Comparison of ENCODE assay signal across 26 cellular contexts in genomic region chr12:25972783-25973182, GRCh38. TPM values are rescaled to one million over a fixed set of nuclear protein-coding genes. Genes with fewer than 3 reads are reported as not detected.
DNase-seq lines count a peak whose midpoint lies in the region; ATAC-seq, FAIRE-seq and TF ChIP-seq lines count a peak whose summit lies in the region.
"Had no signal": no experiment of that assay in that cellular context is flagged by ENCODE, and none has a peak within 500 bp of the region (broad histone marks: within the 10 kb centered on the region; RNA-seq: fewer than 3 reads in every experiment).

No MANE protein-coding gene starts in this region.

- H3K4me1 Mint-ChIP-seq in MCF 10A (ENCODE audit: insufficient read depth, unreplicated experiment) (peaks cover 65% of the 10 kb centered on the region), Caco-2 (ENCODE audit: low read depth, unreplicated experiment) (peaks cover 61% of the 10 kb centered on the region)
- H3K4me1 Mint-ChIP-seq: activated CD4-positive, alpha-beta T cell treated with anti-CD3 and anti-CD28 coated beads for 36 hours had no signal

- FAIRE-seq in bronchial epithelial cell (lab: Jason Lieb, UNC): no peak

- POLR2A ChIA-PET in MCF 10A (lab: Yijun Ruan, JAX) (interaction anchor here (0.7 to 3.1 kb wide), 2 partner anchors 14 to 915 kb away, joined by 4 to 16 read pairs; partner anchors contain the start of gene RASSF8), Caco-2 (lab: Charles Lee) (no interaction called here)

- H3K4me3 ChIP-seq in breast epithelium (no peak overlapping the region), bronchial epithelial cell (ENCODE audit: low read depth, low read length) (no peak overlapping the region), fibroblast of villous mesenchyme (ENCODE audit: low read depth, low read length) (no peak overlapping the region), Caco-2 (ENCODE audit: low read depth, low read length) (no peak overlapping the region)
- H3K4me3 ChIP-seq: lower lobe of right lung, transverse colon had no signal

- CTCF ChIA-PET in MCF 10A (lab: Yijun Ruan, JAX): interaction anchor here (0.7 to 1.0 kb wide), 2 partner anchors 13 to 413 kb away, joined by 3 to 6 read pairs; no protein-coding TSS in a partner anchor
- CTCF ChIA-PET in Caco-2 (lab: Charles Lee): no interaction called here

- no peaks in the 10 kb centered on the region for H3K27me3 Mint-ChIP-seq in MCF 10A (ENCODE audit: insufficient read depth, unreplicated experiment)
- no peaks in the 10 kb centered on the region for H3K27me3 Mint-ChIP-seq in Caco-2 (ENCODE audit: insufficient read depth, unreplicated experiment)

- H3K9me3 Mint-ChIP-seq in MCF 10A (ENCODE audit: unreplicated experiment): no peaks in the 10 kb centered on the region
- H3K9me3 Mint-ChIP-seq in Caco-2 (ENCODE audit: unreplicated experiment): no peaks in the 10 kb centered on the region
- H3K9me3 Mint-ChIP-seq: activated naive CD4-positive, alpha-beta T cell treated with anti-CD3 and anti-CD28 coated beads for 36 hours had no signal

- H3K4me1 ChIP-seq in breast epithelium (no peaks in the 10 kb centered on the region), Caco-2 (no peaks in the 10 kb centered on the region)

- TF ChIP-seq POLR2A in breast epithelium (IDR thresholded peaks at IDR 0.05): no peak

- H3K36me3 ChIP-seq in breast epithelium (no peaks in the 10 kb centered on the region), bronchial epithelial cell (ENCODE audit: control insufficient read depth, insufficient read depth, low read length) (no peaks in the 10 kb centered on the region), Caco-2 (ENCODE audit: control insufficient read depth, insufficient read depth, low read length) (no peaks in the 10 kb centered on the region)
- H3K36me3 ChIP-seq: lower lobe of right lung, transverse colon had no signal

- ATAC-seq in GM19324 (IDR thresholded peaks at IDR 0.05; ENCODE audit: low FRiP score, unreplicated experiment): no peak
- no peak for ATAC-seq in HG03025 (IDR thresholded peaks at IDR 0.05; ENCODE audit: low FRiP score, unreplicated experiment)
- ATAC-seq: activated CD4-positive, alpha-beta T cell treated with anti-CD3 and anti-CD28 coated beads for 36 hours; lower lobe of right lung had no signal

- peak overlapping the region; percentile 69 for H3K27ac Mint-ChIP-seq in MCF 10A (ENCODE audit: low read depth, unreplicated experiment)
- no peak overlapping the region for H3K27ac Mint-ChIP-seq in Caco-2 (ENCODE audit: unreplicated experiment)
- H3K27ac Mint-ChIP-seq: activated CD4-positive, alpha-beta T cell treated with anti-CD3 and anti-CD28 coated beads for 36 hours; activated naive CD4-positive, alpha-beta T cell treated with anti-CD3 and anti-CD28 coated beads for 36 hours; CD8-positive, alpha-beta memory T cell had no signal

- H3K27me3 ChIP-seq in breast epithelium (no peaks in the 10 kb centered on the region), bronchial epithelial cell (ENCODE audit: control insufficient read depth, insufficient read depth, low read length) (no peaks in the 10 kb centered on the region), Caco-2 (replicated peaks; ENCODE audit: control insufficient read depth, insufficient read depth, low read length) (no peaks in the 10 kb centered on the region)
- H3K27me3 ChIP-seq: transverse colon had no signal

- no peaks in the 10 kb centered on the region for H3K36me3 Mint-ChIP-seq in MCF 10A (ENCODE audit: insufficient read depth, unreplicated experiment)
- peaks cover 16% of the 10 kb centered on the region for H3K36me3 Mint-ChIP-seq in Caco-2 (ENCODE audit: insufficient read depth, unreplicated experiment)
- H3K36me3 Mint-ChIP-seq: CD8-positive, alpha-beta memory T cell had no signal

- intact Hi-C loops in MCF 10A (cut with micrococcal nuclease): loop anchor here (5.0 kb wide), 1 partner anchor 680 kb away; no protein-coding TSS in a partner anchor
- intact Hi-C loops in breast epithelium (cut with DNase I; ENCODE audit: low total_unique reads): no loop called here
- intact Hi-C loops in Caco-2 (cut with micrococcal nuclease; ENCODE audit: unreplicated experiment): no loop called here

- no peaks in the 10 kb centered on the region for H3K9me3 ChIP-seq in breast epithelium
- H3K9me3 ChIP-seq in Caco-2: no peaks in the 10 kb centered on the region
- H3K9me3 ChIP-seq: lower lobe of right lung, transverse colon had no signal

- H3K27ac ChIP-seq in breast epithelium: no peak overlapping the region
- H3K27ac ChIP-seq: epithelial cell of prostate, lower lobe of right lung had no signal

- BruUV-seq in MCF 10A (replicated peaks; lab: Mats Ljungman, UMichigan): no TSS peak
- BruUV-seq in Caco-2 (replicated peaks; lab: Mats Ljungman, UMichigan): no TSS peak

- DNase-seq in MCF 10A (ENCODE audit: unreplicated experiment) (peak; percentile 63), breast epithelium (ENCODE audit: low spot score in 2 of 2) (no peak), bronchial epithelial cell (ENCODE audit: low read depth) (peak; percentile 55), fibroblast of villous mesenchyme (ENCODE audit: low read depth) (peak; percentile 26), C1 segment of cervical spinal cord (lab: John Stamatoyannopoulos, UW) (no peak), Caco-2 (no peak)
- DNase-seq: 8988T; activated CD4-positive, alpha-beta T cell treated with anti-CD3 and anti-CD28 coated beads for 36 hours; activated CD8-positive, alpha-beta memory T cell treated with anti-CD3 and anti-CD28 coated beads for 24 hours; activated naive CD4-positive, alpha-beta T cell treated with anti-CD3 and anti-CD28 coated beads for 36 hours; activated T-cell treated with anti-CD3 and anti-CD28 coated beads, Interleukin-2, amount 50 U/mL, for 1 hour; AML-193; anterior cingulate cortex; CD8-positive, alpha-beta memory T cell; H7; Karpas-422; kidney glomerular epithelial cell; lower lobe of right lung; NCI-H1092; NCI-H187; NCI-H69; T-helper 2 cell; transverse colon had no signal

- TF ChIP-seq CTCF in MCF 10A (IDR thresholded peaks at IDR 0.05; ENCODE audit: unreplicated experiment) (no peak), breast epithelium (IDR thresholded peaks at IDR 0.05) (no peak), bronchial epithelial cell (IDR thresholded peaks at IDR 0.05; ENCODE audit: insufficient read depth, low read length, severe bottlenecking) (no peak), fibroblast of villous mesenchyme (IDR thresholded peaks at IDR 0.05; ENCODE audit: insufficient read depth, low read depth, low read length) (no peak), Caco-2 (IDR thresholded peaks at IDR 0.05; ENCODE audit: insufficient read depth in 1 of 2, low read depth in 1 of 2, low read length in 1 of 2, severe bottlenecking in 1 of 2, unreplicated experiment in 1 of 2) (no peak)

- H3K4me3 Mint-ChIP-seq in MCF 10A (ENCODE audit: unreplicated experiment) (no peak overlapping the region), Caco-2 (ENCODE audit: unreplicated experiment) (no peak overlapping the region)
- H3K4me3 Mint-ChIP-seq: activated CD4-positive, alpha-beta T cell treated with anti-CD3 and anti-CD28 coated beads for 36 hours; activated naive CD4-positive, alpha-beta T cell treated with anti-CD3 and anti-CD28 coated beads for 36 hours; CD8-positive, alpha-beta memory T cell had no signal

RNA-seq across cellular contexts. Expression of gene RASSF8, which starts 14.3 kb away (rescaled TPM):
- total RNA-seq in MCF 10A (2022): 52.9 and 70.1 TPM in 2 replicates
- 10 to 100 TPM; 42.6 to 52.1 (median 47.5) TPM for total RNA-seq in breast epithelium
- 14.3 and 19.0 TPM in 2 replicates for total RNA-seq in bronchial epithelial cell
- 60.6 and 127 TPM in 2 replicates for total RNA-seq in fibroblast of villous mesenchyme
- 140 and 143 TPM in 2 replicates for total RNA-seq in Caco-2 (2022)

Comparison
In these comparisons a context has a peak if more than half of its experiments do, and no peak if none do; other contexts are left out.
1. DNase-seq: peak in MCF 10A (single experiment), bronchial epithelial cell (single experiment) and fibroblast of villous mesenchyme (single experiment); none in breast epithelium (0 of 2), C1 segment of cervical spinal cord (0 of 14) and Caco-2 (0 of 2).